ENCODE assay signal across 17 cellular contexts in the genomic region with DNA sequence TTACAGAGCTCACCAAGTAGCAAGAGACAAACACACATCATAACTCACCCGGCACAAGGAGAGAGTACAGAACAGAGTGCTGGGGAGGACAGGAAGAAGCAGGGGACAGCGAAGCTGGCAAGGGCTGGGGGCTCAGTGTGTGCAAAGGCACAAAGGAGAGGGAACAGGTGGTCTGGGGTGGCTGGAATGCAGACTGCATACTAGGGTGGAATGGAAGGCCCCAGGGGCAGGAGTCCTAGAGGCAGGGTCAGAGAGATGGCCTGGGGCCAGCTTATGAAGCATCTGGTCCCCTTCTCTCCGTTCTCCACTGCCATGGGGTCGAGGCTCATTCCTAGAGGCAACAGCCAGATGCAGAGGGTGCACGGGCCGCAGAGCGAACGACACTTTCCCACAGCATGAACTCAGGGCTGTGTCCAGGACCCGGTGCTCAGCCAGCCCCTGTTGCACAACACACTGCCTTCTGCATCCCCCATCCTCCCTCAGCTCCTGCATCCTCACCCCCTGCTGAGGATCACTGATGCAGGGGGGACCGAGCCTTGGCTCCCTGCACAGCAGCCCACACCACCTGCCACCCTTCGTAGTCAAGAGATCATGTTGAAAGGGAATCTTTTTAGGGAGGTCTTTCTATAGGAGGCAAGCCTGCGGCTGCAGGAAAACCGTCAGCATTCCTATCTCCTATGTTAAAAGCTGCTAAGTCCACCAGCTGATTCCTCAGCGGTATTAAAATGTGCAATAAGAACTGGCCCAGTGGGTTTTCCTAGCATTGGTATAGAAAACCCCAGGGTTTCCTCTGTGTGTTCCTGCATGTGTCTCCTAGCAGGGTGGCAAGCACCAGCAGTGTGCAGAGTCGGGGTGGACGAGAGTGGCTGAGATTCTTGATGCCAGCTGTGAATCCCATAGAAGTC.
A peak's percentile ranks its signal among the peaks of the same experiment; 100 is the strongest.
DNase-seq lines count a peak whose midpoint lies in the region; ATAC-seq, FAIRE-seq and TF ChIP-seq lines count a peak whose summit lies in the region.
"Had no signal": no experiment of that assay in that cellular context is flagged by ENCODE, and none has a peak within 500 bp of the region (broad histone marks: within the 10 kb centered on the region; RNA-seq: fewer than 3 reads in every experiment).

No MANE protein-coding gene starts in this region.

- ATAC-seq in K562 (no peak), GM19463 (IDR thresholded peaks at IDR 0.05; ENCODE audit: unreplicated experiment) (no peak)
- ATAC-seq: T-cell had no signal

- BruUV-seq in K562 (replicated peaks; lab: Mats Ljungman, UMichigan), result no TSS peak

- 1% methylated on average over 16 of the region's 16 CpGs for WGBS in K562 (ENCODE audit: insufficient coverage, low coverage, missing lambda C conversion rate)
- WGBS in spleen, 5 donors, result 70 to 83% (median 77%) methylated on average over 11 to 16 of the region's 16 CpGs

- H3K9me3 Mint-ChIP-seq in activated naive CD4-positive, alpha-beta T cell treated with anti-CD3 and anti-CD28 coated beads, Interleukin-2, amount 10 ng/mL, durations not matched to agents 7 days and 5 days, result no peaks in the 10 kb centered on the region
- H3K9me3 Mint-ChIP-seq: CD4-positive, alpha-beta T cell; T-cell had no signal

- no peaks in the 10 kb centered on the region for H4K20me1 ChIP-seq in K562 (replicated peaks; ENCODE audit: control insufficient read depth, insufficient read depth, low read length)

- H3K4me3 ChIP-seq in K562 (no peak overlapping the region), spleen (no peak overlapping the region)
- H3K4me3 ChIP-seq: GM23248 had no signal

- H3K9me1 ChIP-seq in K562 (ENCODE audit: control insufficient read depth, insufficient read depth, low read length), result no peaks in the 10 kb centered on the region

- CTCF ChIA-PET in activated naive CD4-positive, alpha-beta T cell treated with anti-CD3 and anti-CD28 coated beads, Interleukin-2, amount 10 ng/mL, durations not matched to agents 7 days and 5 days (lab: Charles Lee), result interaction anchor here (0.9 to 2.5 kb wide), 3 partner anchors 13 to 43 kb away, joined by 3 to 21 read pairs (median 10); no protein-coding TSS in a partner anchor
- CTCF ChIA-PET in K562 (lab: Yijun Ruan, JAX; ENCODE audit: low intra/inter-chr PET ratio), result interaction anchor here (0.7 kb wide), 1 partner anchor 49 kb away, joined by 3 read pairs; no protein-coding TSS in a partner anchor

- TF ChIP-seq EP300 in K562 (IDR thresholded peaks at IDR 0.05; ENCODE audit: low read length), result no peak

- H3K27ac ChIP-seq in K562 (ENCODE audit: extremely low read depth, low read depth, low read length) (no peak overlapping the region), spleen (no peak overlapping the region)
- H3K27ac ChIP-seq: GM23248, KMS-11 had no signal

- POLR2A ChIA-PET in K562 (lab: Yijun Ruan, JAX), result no interaction called here

- DNase-seq in activated naive CD4-positive, alpha-beta T cell treated with anti-CD3 and anti-CD28 coated beads, Interleukin-2, amount 10 ng/mL, durations not matched to agents 7 days and 5 days, result peak; percentile 18
- no peak for DNase-seq in activated naive CD4-positive, alpha-beta T cell treated with Interleukin-2 at 50 U/mL for 16 hours
- DNase-seq in NCI-H2171 treated with DMSO at 0.1 percent for 48 hours (lab: John Stamatoyannopoulos, UW), result peak; percentile 80
- no peak for DNase-seq in K562 (ENCODE audit: extremely low read depth in 1 of 4, low spot score in 3 of 4)
- DNase-seq in spleen, result peak; percentile 37
- no peak for DNase-seq in OCI-M2 (lab: John Stamatoyannopoulos, UW; ENCODE audit: unreplicated experiment)
- DNase-seq in stimulated activated naive CD4-positive, alpha-beta T cell treated with Interleukin-2 at 50 U/mL for 16 hours (lab: John Stamatoyannopoulos, UW), result no peak
- DNase-seq: CD4-positive, alpha-beta T cell; DMS79; GM23248; NCI-H187; Right ventricle myocardium superior; SK-N-SH; T-cell had no signal

- H2AFZ ChIP-seq in K562 (ENCODE audit: low read depth, low read length), result no peak overlapping the region
- H2AFZ ChIP-seq: GM23248 had no signal

- no peak for FAIRE-seq in K562 (lab: Jason Lieb, UNC)
- FAIRE-seq: RCC 7860 had no signal

- H3K27me3 Mint-ChIP-seq in activated naive CD4-positive, alpha-beta T cell treated with anti-CD3 and anti-CD28 coated beads, Interleukin-2, amount 10 ng/mL, durations not matched to agents 7 days and 5 days, result peaks cover 98% of the 10 kb centered on the region

- in situ Hi-C loops in K562 (cut with MboI), result no loop called here

- H3K4me3 Mint-ChIP-seq in activated naive CD4-positive, alpha-beta T cell treated with anti-CD3 and anti-CD28 coated beads, Interleukin-2, amount 10 ng/mL, durations not matched to agents 7 days and 5 days, result no peak overlapping the region
- H3K4me3 Mint-ChIP-seq: CD4-positive, alpha-beta T cell; T-cell had no signal

- H3K27me3 ChIP-seq in K562 (ENCODE audit: control insufficient read depth in 2 of 2, insufficient read depth in 2 of 2, low read length in 2 of 2) (peaks cover 27 to 51% of the 10 kb centered on the region in 2 experiments), spleen (replicated peaks in 1 of 7) (peaks cover 0 to 37% (median 0%) of the 10 kb centered on the region in 7 donors)

- H3K4me1 Mint-ChIP-seq in activated naive CD4-positive, alpha-beta T cell treated with anti-CD3 and anti-CD28 coated beads, Interleukin-2, amount 10 ng/mL, durations not matched to agents 7 days and 5 days, result peaks cover 12% of the 10 kb centered on the region

- H3K27ac Mint-ChIP-seq in activated naive CD4-positive, alpha-beta T cell treated with anti-CD3 and anti-CD28 coated beads, Interleukin-2, amount 10 ng/mL, durations not matched to agents 7 days and 5 days, result no peak overlapping the region
- H3K27ac Mint-ChIP-seq: CD4-positive, alpha-beta T cell; T-cell had no signal

- H3K9ac ChIP-seq in K562 (ENCODE audit: insufficient read depth in 1 of 2, low read depth in 2 of 2, low read length in 2 of 2), result no peak overlapping the region
- H3K9ac ChIP-seq: GM23248, KMS-11, SK-N-SH had no signal

- H3K36me3 ChIP-seq in K562 (ENCODE audit: control insufficient read depth, insufficient read depth, low read length), result no peaks in the 10 kb centered on the region
- H3K36me3 ChIP-seq in spleen, result no peaks in the 10 kb centered on the region

- no peak overlapping the region for H3K4me2 ChIP-seq in K562 (ENCODE audit: insufficient read depth, low read length)
- H3K4me2 ChIP-seq: KMS-11, SK-N-SH had no signal

- TF ChIP-seq CTCF in K562 (IDR thresholded peaks at IDR 0.05 in 2 of 3, conservative IDR thresholded peaks at IDR 0.05 in 1 of 3; ENCODE audit: insufficient read depth in 2 of 3, low read depth in 1 of 3, low read length in 3 of 3) (no peak), spleen (IDR thresholded peaks at IDR 0.05 in 8 of 11, conservative IDR thresholded peaks at IDR 0.05 in 3 of 11) (no peak)

- H3K9me3 ChIP-seq in K562 (replicated peaks; ENCODE audit: control insufficient read depth, insufficient read depth, low read depth, low read length) (no peaks in the 10 kb centered on the region), spleen (no peaks in the 10 kb centered on the region)
- H3K9me3 ChIP-seq: SK-N-SH had no signal

- H3K4me1 ChIP-seq in K562 (replicated peaks in 1 of 2; ENCODE audit: control insufficient read depth in 2 of 2, insufficient read depth in 2 of 2, low read length in 2 of 2) (peaks cover 0 to 6% of the 10 kb centered on the region in 2 experiments; a peak in 3 of 5 replicates), spleen (peaks cover 0 to 19% (median 13%) of the 10 kb centered on the region in 6 donors)

- intact Hi-C loops in K562 (cut with micrococcal nuclease) (no loop called here), spleen (cut with DNase I; ENCODE audit: low total_unique reads) (loop anchor here (10.0 kb wide), 1 partner anchor 735 kb away; no protein-coding TSS in a partner anchor)

- TF ChIP-seq POLR2A in K562 (conservative IDR thresholded peaks at IDR 0.05) (no peak), spleen (IDR thresholded peaks at IDR 0.05) (no peak)

- no peak for TF ChIP-seq RAD21 in K562 (CRISPR knock-in tag; conservative IDR thresholded peaks at IDR 0.05 in 1 of 2, IDR thresholded peaks at IDR 0.05 in 1 of 2)

- no peaks in the 10 kb centered on the region for H3K36me3 Mint-ChIP-seq in activated naive CD4-positive, alpha-beta T cell treated with anti-CD3 and anti-CD28 coated beads, Interleukin-2, amount 10 ng/mL, durations not matched to agents 7 days and 5 days
- H3K36me3 Mint-ChIP-seq: T-cell had no signal

- H3K79me2 ChIP-seq in K562 (ENCODE audit: control insufficient read depth, insufficient read depth, low read length), result no peaks in the 10 kb centered on the region

TF ChIP-seq in K562, 482 proteins besides CTCF, POLR2A, EP300 and RAD21:
- TF ChIP-seq MCM5 (IDR thresholded peaks at IDR 0.05; ENCODE audit: low read depth) (no peak), CEBPB (tag; IDR thresholded peaks at IDR 0.05) (peak; percentile 19; the same call in 1 of the 2 replicates)

Comparison
In these comparisons a context has a peak if more than half of its experiments do, and no peak if none do; other contexts are left out.
1. DNase-seq: peak in activated naive CD4-positive, alpha-beta T cell treated with anti-CD3 and anti-CD28 coated beads, Interleukin-2, amount 10 ng/mL, durations not matched to agents 7 days and 5 days (single experiment), NCI-H2171 treated with DMSO at 0.1 percent for 48 hours (single experiment) and spleen (single experiment); none in activated naive CD4-positive, alpha-beta T cell treated with Interleukin-2 at 50 U/mL for 16 hours (single experiment), K562 (0 of 4), OCI-M2 (single experiment) and stimulated activated naive CD4-positive, alpha-beta T cell treated with Interleukin-2 at 50 U/mL for 16 hours (single experiment).